Comparison of ENCODE assay signal across 16 cellular contexts in genomic region chr7:148877517-148877916, GRCh38. TPM values are rescaled to one million over a fixed set of nuclear protein-coding genes. Genes with fewer than 3 reads are reported as not detected.
A peak's percentile ranks its signal among the peaks of the same experiment; 100 is the strongest.
DNase-seq lines count a peak whose midpoint lies in the region; ATAC-seq lines count a peak whose summit lies in the region.
"Had no signal": no experiment of that assay in that cellular context is flagged by ENCODE, and none has a peak within 500 bp of the region (broad histone marks: within the 10 kb centered on the region; RNA-seq: fewer than 3 reads in every experiment).

No MANE protein-coding gene starts in this region.

- H3K9me3 Mint-ChIP-seq in activated CD4-positive, alpha-beta T cell treated with anti-CD3 and anti-CD28 coated beads for 36 hours (ENCODE audit: low read depth) = no peaks in the 10 kb centered on the region
- no peaks in the 10 kb centered on the region for H3K9me3 Mint-ChIP-seq in stimulated activated naive CD8-positive, alpha-beta T cell treated with anti-CD3 and anti-CD28 coated beads, Interleukin-15, amount 100 ng/mL, for 72 hours
- no peaks in the 10 kb centered on the region for H3K9me3 Mint-ChIP-seq in activated naive CD8-positive, alpha-beta T cell treated with anti-CD3 and anti-CD28 coated beads, Interleukin-2, amount 10 ng/mL, durations not matched to agents 7 days and 5 days
- no peaks in the 10 kb centered on the region for H3K9me3 Mint-ChIP-seq in stimulated activated effector memory CD8-positive, alpha-beta T cell treated with anti-CD3 and anti-CD28 coated beads, Interleukin-12 subunit alpha, Interleukin-12 subunit beta, amount 100 ng/mL, for 72 hours

- DNase-seq in activated CD4-positive, alpha-beta T cell treated with anti-CD3 and anti-CD28 coated beads for 36 hours = no peak
- no peak for DNase-seq in activated CD4-positive, alpha-beta T cell treated with anti-CD3 and anti-CD28 coated beads, Interleukin-2, amount 50 U/mL, for 1 hour
- no peak for DNase-seq in stimulated activated naive CD8-positive, alpha-beta T cell treated with anti-CD3 and anti-CD28 coated beads, Interleukin-15, Interleukin-2, amounts not matched to agents 100 U/mL and 50 U/mL, for 24 hours
- no peak for DNase-seq in stimulated activated naive CD8-positive, alpha-beta T cell treated with anti-CD3 and anti-CD28 coated beads, Interleukin-15, amount 100 ng/mL, for 72 hours
- no peak for DNase-seq in activated naive CD8-positive, alpha-beta T cell treated with anti-CD3 and anti-CD28 coated beads, Interleukin-2, amount 10 ng/mL, durations not matched to agents 7 days and 5 days
- no peak for DNase-seq in stimulated activated effector memory CD8-positive, alpha-beta T cell treated with anti-CD3 and anti-CD28 coated beads, Interleukin-12 subunit alpha, Interleukin-12 subunit beta, amount 100 ng/mL, for 72 hours (ENCODE audit: low spot score in 2 of 2)
- DNase-seq: DMS 273 treated with DMSO at 0.1 percent for 48 hours, H7, MM.1S, NCI-H1105 treated with DMSO at 0.1 percent for 48 hours, NCI-H187 treated with DMSO at 0.1 percent for 48 hours, NCI-H2171, NCI-H82, Peyer's patch had no signal

- no peak overlapping the region for H3K4me3 Mint-ChIP-seq in activated CD4-positive, alpha-beta T cell treated with anti-CD3 and anti-CD28 coated beads for 36 hours
- no peak overlapping the region for H3K4me3 Mint-ChIP-seq in stimulated activated naive CD8-positive, alpha-beta T cell treated with anti-CD3 and anti-CD28 coated beads, Interleukin-15, amount 100 ng/mL, for 72 hours
- H3K4me3 Mint-ChIP-seq in activated naive CD8-positive, alpha-beta T cell treated with anti-CD3 and anti-CD28 coated beads, Interleukin-2, amount 10 ng/mL, durations not matched to agents 7 days and 5 days = no peak overlapping the region
- H3K4me3 Mint-ChIP-seq in stimulated activated effector memory CD8-positive, alpha-beta T cell treated with anti-CD3 and anti-CD28 coated beads, Interleukin-12 subunit alpha, Interleukin-12 subunit beta, amount 100 ng/mL, for 72 hours = no peak overlapping the region

- no peaks in the 10 kb centered on the region for H3K27me3 Mint-ChIP-seq in activated CD4-positive, alpha-beta T cell treated with anti-CD3 and anti-CD28 coated beads for 36 hours
- no peaks in the 10 kb centered on the region for H3K27me3 Mint-ChIP-seq in stimulated activated naive CD8-positive, alpha-beta T cell treated with anti-CD3 and anti-CD28 coated beads, Interleukin-15, amount 100 ng/mL, for 72 hours
- H3K27me3 Mint-ChIP-seq in activated naive CD8-positive, alpha-beta T cell treated with anti-CD3 and anti-CD28 coated beads, Interleukin-2, amount 10 ng/mL, durations not matched to agents 7 days and 5 days = no peaks in the 10 kb centered on the region

- POLR2A ChIA-PET in activated CD4-positive, alpha-beta T cell treated with anti-CD3 and anti-CD28 coated beads for 36 hours (lab: Charles Lee) = interaction anchor here (0.6 kb wide), 1 partner anchor 238 kb away, joined by 5 read pairs; no protein-coding TSS in a partner anchor
- POLR2A ChIA-PET in activated naive CD8-positive, alpha-beta T cell treated with anti-CD3 and anti-CD28 coated beads, Interleukin-2, amount 10 ng/mL, durations not matched to agents 7 days and 5 days (lab: Charles Lee) = no interaction called here

- H3K36me3 Mint-ChIP-seq in activated CD4-positive, alpha-beta T cell treated with anti-CD3 and anti-CD28 coated beads for 36 hours (ENCODE audit: low read depth) = peaks cover 28% of the 10 kb centered on the region
- H3K36me3 Mint-ChIP-seq in activated naive CD8-positive, alpha-beta T cell treated with anti-CD3 and anti-CD28 coated beads, Interleukin-2, amount 10 ng/mL, durations not matched to agents 7 days and 5 days = peaks cover 5% of the 10 kb centered on the region
- H3K36me3 Mint-ChIP-seq in stimulated activated effector memory CD8-positive, alpha-beta T cell treated with anti-CD3 and anti-CD28 coated beads, Interleukin-12 subunit alpha, Interleukin-12 subunit beta, amount 100 ng/mL, for 72 hours = peaks cover 5% of the 10 kb centered on the region

- H3K27ac Mint-ChIP-seq in activated CD4-positive, alpha-beta T cell treated with anti-CD3 and anti-CD28 coated beads for 36 hours = no peak overlapping the region
- H3K27ac Mint-ChIP-seq in stimulated activated naive CD8-positive, alpha-beta T cell treated with anti-CD3 and anti-CD28 coated beads, Interleukin-15, amount 100 ng/mL, for 72 hours = no peak overlapping the region
- no peak overlapping the region for H3K27ac Mint-ChIP-seq in activated naive CD8-positive, alpha-beta T cell treated with anti-CD3 and anti-CD28 coated beads, Interleukin-2, amount 10 ng/mL, durations not matched to agents 7 days and 5 days
- H3K27ac Mint-ChIP-seq in stimulated activated effector memory CD8-positive, alpha-beta T cell treated with anti-CD3 and anti-CD28 coated beads, Interleukin-12 subunit alpha, Interleukin-12 subunit beta, amount 100 ng/mL, for 72 hours = no peak overlapping the region

- ATAC-seq in activated CD4-positive, alpha-beta T cell treated with anti-CD3 and anti-CD28 coated beads for 36 hours = peak; percentile 65
- peak; percentile 46 for ATAC-seq in stimulated activated naive CD8-positive, alpha-beta T cell treated with anti-CD3 and anti-CD28 coated beads, Interleukin-15, Interleukin-2, amounts not matched to agents 100 U/mL and 50 U/mL, for 24 hours
- no peak for ATAC-seq in stimulated activated naive CD8-positive, alpha-beta T cell treated with anti-CD3 and anti-CD28 coated beads, Interleukin-15, amount 100 ng/mL, for 72 hours
- peak; percentile 58 for ATAC-seq in activated naive CD8-positive, alpha-beta T cell treated with anti-CD3 and anti-CD28 coated beads, Interleukin-2, amount 10 ng/mL, durations not matched to agents 7 days and 5 days (ENCODE audit: low read depth)
- ATAC-seq in stimulated activated effector memory CD8-positive, alpha-beta T cell treated with anti-CD3 and anti-CD28 coated beads, Interleukin-12 subunit alpha, Interleukin-12 subunit beta, amount 100 ng/mL, for 72 hours = peak; percentile 49
- no peak for ATAC-seq in GM18909 (IDR thresholded peaks at IDR 0.05; ENCODE audit: poor library complexity, unreplicated experiment)
- ATAC-seq in HG03196 (IDR thresholded peaks at IDR 0.05; ENCODE audit: unreplicated experiment) = no peak

- H3K4me1 Mint-ChIP-seq in activated CD4-positive, alpha-beta T cell treated with anti-CD3 and anti-CD28 coated beads for 36 hours = peaks cover 63% of the 10 kb centered on the region
- peaks cover 65% of the 10 kb centered on the region for H3K4me1 Mint-ChIP-seq in stimulated activated naive CD8-positive, alpha-beta T cell treated with anti-CD3 and anti-CD28 coated beads, Interleukin-15, amount 100 ng/mL, for 72 hours
- H3K4me1 Mint-ChIP-seq in activated naive CD8-positive, alpha-beta T cell treated with anti-CD3 and anti-CD28 coated beads, Interleukin-2, amount 10 ng/mL, durations not matched to agents 7 days and 5 days = peaks cover 50% of the 10 kb centered on the region
- H3K4me1 Mint-ChIP-seq in stimulated activated effector memory CD8-positive, alpha-beta T cell treated with anti-CD3 and anti-CD28 coated beads, Interleukin-12 subunit alpha, Interleukin-12 subunit beta, amount 100 ng/mL, for 72 hours = peaks cover 24% of the 10 kb centered on the region

- CTCF ChIA-PET in activated CD4-positive, alpha-beta T cell treated with anti-CD3 and anti-CD28 coated beads for 36 hours (lab: Charles Lee) = interaction anchor here (1.7 to 2.0 kb wide), 3 partner anchors 11 to 37 kb away, joined by 5 to 6 read pairs (median 5); no protein-coding TSS in a partner anchor

- intact Hi-C loops in activated CD4-positive, alpha-beta T cell treated with anti-CD3 and anti-CD28 coated beads for 36 hours (cut with DNase I, micrococcal nuclease) = no loop called here

RNA-seq across cellular contexts. Expression of gene EZH2, which starts 6.6 kb away (rescaled TPM):
- total RNA-seq in activated CD4-positive, alpha-beta T cell treated with anti-CD3 and anti-CD28 coated beads for 36 hours = 100 to 1,000 TPM; 117 to 126 TPM
- 10 to 100 TPM; 73.8 to 76.6 TPM for total RNA-seq in activated naive CD8-positive, alpha-beta T cell treated with anti-CD3 and anti-CD28 coated beads, Interleukin-2, amount 10 ng/mL, durations not matched to agents 7 days and 5 days

Comparison
In these comparisons a context has a peak if more than half of its experiments do, and no peak if none do; other contexts are left out.
1. ATAC-seq: peak in activated CD4-positive, alpha-beta T cell treated with anti-CD3 and anti-CD28 coated beads for 36 hours (single experiment), stimulated activated naive CD8-positive, alpha-beta T cell treated with anti-CD3 and anti-CD28 coated beads, Interleukin-15, Interleukin-2, amounts not matched to agents 100 U/mL and 50 U/mL, for 24 hours (single experiment), activated naive CD8-positive, alpha-beta T cell treated with anti-CD3 and anti-CD28 coated beads, Interleukin-2, amount 10 ng/mL, durations not matched to agents 7 days and 5 days (single experiment) and stimulated activated effector memory CD8-positive, alpha-beta T cell treated with anti-CD3 and anti-CD28 coated beads, Interleukin-12 subunit alpha, Interleukin-12 subunit beta, amount 100 ng/mL, for 72 hours (single experiment); none in stimulated activated naive CD8-positive, alpha-beta T cell treated with anti-CD3 and anti-CD28 coated beads, Interleukin-15, amount 100 ng/mL, for 72 hours (single experiment), GM18909 (single experiment) and HG03196 (single experiment).